Comparison of ENCODE assay signal across 1 cellular context in the genomic region with DNA sequence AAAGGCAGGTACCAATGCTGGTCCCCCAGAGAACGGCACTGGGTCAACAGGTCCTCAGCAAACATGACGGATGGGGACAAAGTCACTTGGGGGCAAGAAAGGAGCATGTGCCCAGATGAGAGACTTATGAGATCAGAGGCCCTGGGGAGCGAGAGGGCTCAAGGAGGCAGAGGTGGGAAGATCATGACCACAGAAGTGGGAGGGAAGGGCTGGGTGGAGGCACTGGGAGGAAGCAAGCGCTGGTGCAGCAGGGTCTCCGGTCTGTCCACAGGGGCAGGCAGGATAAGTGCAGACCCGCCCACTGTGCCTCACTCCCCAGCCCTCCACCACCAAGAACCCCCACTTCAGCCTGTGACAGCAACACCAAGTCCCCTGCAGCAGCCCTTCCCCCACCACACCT.
TF ChIP-seq lines count a peak whose summit lies in the region.

No MANE protein-coding gene starts in this region.

TF ChIP-seq in H1, 55 proteins besides CTCF, POLR2A, EP300 and RAD21:
- TF ChIP-seq SIN3A (conservative IDR thresholded peaks at IDR 0.05 in 1 of 2, IDR thresholded peaks at IDR 0.05 in 1 of 2; ENCODE audit: low read depth in 1 of 2, low read length in 2 of 2) (no peak), ATF2 (IDR thresholded peaks at IDR 0.05; ENCODE audit: low read length) (no peak), TAF7 (optimal IDR thresholded peaks at IDR 0.05; ENCODE audit: borderline replicate concordance, low read depth, low read length) (no peak), MAFK (IDR thresholded peaks at IDR 0.05; ENCODE audit: low read depth, low read length) (no peak), SP1 (IDR thresholded peaks at IDR 0.05; ENCODE audit: low read depth, low read length) (no peak), BCL11A (IDR thresholded peaks at IDR 0.05; ENCODE audit: low read depth in 2 of 2, low read length in 2 of 2) (no peak), GABPA (IDR thresholded peaks at IDR 0.05; ENCODE audit: borderline replicate concordance, insufficient read depth, low read length) (no peak), RFX5 (IDR thresholded peaks at IDR 0.05; ENCODE audit: borderline replicate concordance, low read depth, low read length) (no peak), TCF12 (IDR thresholded peaks at IDR 0.05; ENCODE audit: low read depth, low read length) (no peak), EGR1 (IDR thresholded peaks at IDR 0.05; ENCODE audit: borderline replicate concordance, low read depth, low read length) (no peak), GTF2F1 (IDR thresholded peaks at IDR 0.05; ENCODE audit: borderline replicate concordance, low read depth, low read length) (no peak), RBBP5 (IDR thresholded peaks at IDR 0.05; ENCODE audit: borderline replicate concordance, low read depth, low read length) (no peak)
TF ChIP-seq in H1: peak in this region for 0.
